13 cellular contexts compared by ENCODE assay signal in the genomic region with DNA sequence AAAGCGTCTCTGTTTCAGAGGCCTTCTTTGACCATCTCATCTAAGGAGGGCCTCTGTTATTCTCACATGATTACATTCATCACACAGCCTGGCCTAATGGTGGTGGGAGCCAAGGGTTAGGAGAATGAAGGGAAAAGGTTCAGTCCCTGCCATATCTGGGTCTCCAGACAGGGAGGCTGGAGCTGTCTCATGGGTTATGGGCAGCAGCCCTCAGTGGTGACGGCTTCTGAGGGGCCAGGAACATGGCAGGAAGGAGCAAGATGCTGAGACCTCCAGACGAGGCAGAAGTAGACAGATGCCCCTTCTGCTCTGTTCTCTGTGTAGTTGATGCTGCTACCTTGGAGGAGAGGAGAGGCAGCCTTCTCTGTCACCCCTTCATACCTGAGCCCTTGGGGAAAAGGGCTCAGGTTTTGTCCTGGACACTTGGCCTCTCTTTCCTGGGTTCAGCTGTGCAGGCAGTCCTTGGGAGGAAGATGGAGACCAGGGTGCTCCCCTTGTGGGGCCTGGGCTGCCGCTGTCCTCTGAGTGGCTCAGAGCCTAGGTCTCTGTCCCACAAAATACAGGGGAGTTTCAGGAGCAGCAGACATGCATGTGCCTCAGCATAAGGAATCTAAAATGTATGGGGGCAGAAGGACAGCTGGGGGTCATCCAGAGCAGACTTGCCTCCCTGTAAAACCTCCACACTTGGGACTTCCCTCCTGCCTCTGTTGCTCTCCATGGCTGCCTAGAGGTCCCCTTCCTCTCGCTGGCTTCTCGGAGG. TPM values are rescaled to one million over a fixed set of nuclear protein-coding genes. Genes with fewer than 3 reads are reported as not detected.
"Had no signal": no experiment of that assay in that cellular context is flagged by ENCODE, and none has a peak within 500 bp of the region (broad histone marks: within the 10 kb centered on the region; RNA-seq: fewer than 3 reads in every experiment).

No MANE protein-coding gene starts in this region.

- H3K27me3 ChIP-seq: cardiac muscle cell, heart right ventricle, left lung, pancreas, thyroid gland had no signal

- DNase-seq: activated B cell treated with CpG ODN at 0.5 μM for 24 hours; activated CD4-positive, alpha-beta T cell treated with anti-CD3 and anti-CD28 coated beads, Interleukin-2, amount 10 ng/mL, durations not matched to agents 24 days and 14 days; activated naive CD4-positive, alpha-beta T cell treated with anti-CD3 and anti-CD28 coated beads, Interleukin-2, amount 10 ng/mL, durations not matched to agents 7 days and 5 days; effector CD4-positive, alpha-beta T cell; left lung; mesenchymal stem cell; nephron progenitor cell; pancreas; stimulated activated CD4-positive, alpha-beta T cell treated with anti-CD3 and anti-CD28 coated beads, Interleukin-15, amount 100 ng/mL, for 24 hours; stimulated activated CD4-positive, alpha-beta T cell treated with anti-CD3 and anti-CD28 coated beads, Interleukin-4, amount 100 ng/mL, for 24 hours; thyroid gland had no signal

- H3K36me3 ChIP-seq: cardiac muscle cell, pancreas, thyroid gland had no signal

- H3K27ac ChIP-seq: cardiac muscle cell, heart right ventricle, left lung, pancreas, thyroid gland had no signal

- H3K4me1 ChIP-seq: pancreas had no signal

- ATAC-seq: heart right ventricle, left lung, pancreas had no signal

- H3K4me3 ChIP-seq: cardiac muscle cell, heart right ventricle, left lung, pancreas, thyroid gland had no signal

- H3K9me3 ChIP-seq: pancreas, thyroid gland had no signal

RNA-seq across cellular contexts. Expression of a gene that starts 48.3 kb away (rescaled TPM):
- total RNA-seq: activated B cell treated with CpG ODN at 0.5 μM for 24 hours had no signal
